In the genomic region with DNA sequence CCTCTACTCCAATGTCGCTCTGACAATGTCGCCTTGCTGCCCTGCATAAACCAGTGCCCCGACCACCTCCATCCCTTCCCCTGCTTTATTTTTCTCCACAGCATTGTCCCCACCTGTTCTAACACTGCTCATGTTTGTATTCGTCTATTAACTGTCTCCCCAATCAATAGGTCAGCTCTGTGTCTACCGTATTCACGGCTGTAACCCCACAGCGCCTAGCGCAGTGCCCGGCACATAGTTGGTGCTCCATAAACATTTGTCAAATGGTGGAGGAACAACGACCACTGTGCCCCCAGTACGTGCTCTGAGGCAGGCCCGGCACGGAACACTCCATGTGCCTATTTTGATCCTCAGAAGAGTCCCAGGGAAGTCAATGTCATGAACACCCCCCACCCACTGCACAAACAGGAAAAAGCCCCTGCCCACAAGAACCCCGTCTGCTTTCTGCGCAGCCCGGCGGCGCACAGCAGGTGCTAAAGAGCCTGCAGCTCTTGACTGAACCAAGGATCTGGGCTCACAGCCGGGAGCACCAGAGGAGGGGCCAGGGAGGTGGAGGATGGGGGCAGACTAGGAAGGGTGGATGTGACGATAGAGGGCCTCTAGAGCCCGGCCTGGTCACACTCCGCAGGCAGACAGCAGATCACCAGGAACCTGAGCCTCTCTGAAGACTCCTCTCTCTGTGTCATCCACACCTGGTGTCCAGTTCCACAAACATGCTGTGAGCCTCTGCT, we compare ENCODE assay signal across 13 cellular contexts. TPM values are rescaled to one million over a fixed set of nuclear protein-coding genes. Genes with fewer than 3 reads are reported as not detected.
DNase-seq lines count a peak whose midpoint lies in the region; ATAC-seq and TF ChIP-seq lines count a peak whose summit lies in the region.
"Had no signal": no experiment of that assay in that cellular context is flagged by ENCODE, and none has a peak within 500 bp of the region (broad histone marks: within the 10 kb centered on the region; RNA-seq: fewer than 3 reads in every experiment).

No MANE protein-coding gene starts in this region.

- no peaks in the 10 kb centered on the region for H3K36me3 ChIP-seq in BLaER1 treated with 17β-estradiol and CSF1 and Interleukin-3, amounts not matched to agents 10 nM and 100 nM
- H3K36me3 ChIP-seq in IMR-90 (ENCODE audit: control insufficient read depth, insufficient read depth, low read length) (no peaks in the 10 kb centered on the region), SK-N-MC (ENCODE audit: insufficient read depth, low read length) (no peaks in the 10 kb centered on the region), mesendoderm (ENCODE audit: control insufficient read depth, insufficient read depth, low read length) (no peaks in the 10 kb centered on the region), heart left ventricle (no peaks in the 10 kb centered on the region)
- H3K36me3 ChIP-seq: suprapubic skin had no signal

- no peak for DNase-seq in IMR-90
- no peak for DNase-seq in SK-N-MC (ENCODE audit: low read depth, low spot score)
- peak; percentile 28 for DNase-seq in mesendoderm
- no peak for DNase-seq in ecto neural progenitor cell (ENCODE audit: low spot score)
- no peak for DNase-seq in iPS-NIHi11 (ENCODE audit: low spot score)
- no peak for DNase-seq in heart left ventricle
- DNase-seq in stimulated activated CD4-positive, alpha-beta T cell treated with anti-CD3 and anti-CD28 coated beads, Interleukin-15, amount 100 ng/mL, for 24 hours = no peak
- DNase-seq: dorsolateral prefrontal cortex, NCI-H446 treated with DMSO at 0.1 percent for 48 hours had no signal

- H3K4ac ChIP-seq in IMR-90 (ENCODE audit: low read depth, low read length) = no peak overlapping the region
- H3K4ac ChIP-seq in mesendoderm (ENCODE audit: low read depth, low read length) = no peak overlapping the region

- intact Hi-C loops in IMR-90 (cut with micrococcal nuclease) (no loop called here), heart left ventricle (cut with DNase I) (no loop called here)

- H4K20me1 ChIP-seq in BLaER1 treated with 17β-estradiol and CSF1 and Interleukin-3, amounts not matched to agents 10 nM and 100 nM = no peaks in the 10 kb centered on the region
- H4K20me1 ChIP-seq in IMR-90 (ENCODE audit: insufficient read depth, low read length) = no peaks in the 10 kb centered on the region

- H4K91ac ChIP-seq in IMR-90 (ENCODE audit: insufficient read depth, low read depth, low read length) = no peak overlapping the region

- H3K56ac ChIP-seq in IMR-90 (ENCODE audit: extremely low read depth, insufficient read depth, low read length) = no peak overlapping the region
- no peak overlapping the region for H3K56ac ChIP-seq in mesendoderm (ENCODE audit: low read length)

- H3K9me1 ChIP-seq in IMR-90 (ENCODE audit: insufficient read depth, low read length) = no peaks in the 10 kb centered on the region

- H2AK5ac ChIP-seq in IMR-90 (ENCODE audit: low read depth, low read length) (no peak overlapping the region; the same call in 1 of the 2 replicates), mesendoderm (ENCODE audit: low read length) (no peak overlapping the region)

- TF ChIP-seq CTCF in IMR-90 (conservative IDR thresholded peaks at IDR 0.05; ENCODE audit: low read depth, low read length) = no peak
- TF ChIP-seq CTCF in heart left ventricle (IDR thresholded peaks at IDR 0.05) = no peak

- no peak overlapping the region for H2BK5ac ChIP-seq in IMR-90 (ENCODE audit: low read depth, low read length, poor library complexity, severe bottlenecking)
- H2BK5ac ChIP-seq in mesendoderm (ENCODE audit: low read length) = no peak overlapping the region

- peak overlapping the region; percentile 42 for H2AK9ac ChIP-seq in IMR-90 (replicated peaks; ENCODE audit: low read depth, low read length, poor library complexity)

- H3K79me1 ChIP-seq in IMR-90 (ENCODE audit: low read depth in 1 of 2, low read length in 2 of 2) (no peaks in the 10 kb centered on the region), mesendoderm (ENCODE audit: low read length) (no peaks in the 10 kb centered on the region)

- dilution Hi-C loops in IMR-90 (cut with HindIII; ENCODE audit: low sequenced_read_pairs, unreplicated experiment) = no loop called here

- H2BK120ac ChIP-seq in IMR-90 (ENCODE audit: low read depth, low read length) (no peak overlapping the region), mesendoderm (ENCODE audit: low read depth, low read length) (no peak overlapping the region)

- TF ChIP-seq POLR2A in IMR-90 (IDR thresholded peaks at IDR 0.05; ENCODE audit: low read depth, low read length) (no peak), heart left ventricle (IDR thresholded peaks at IDR 0.05) (no peak)

- in situ Hi-C loops in IMR-90 (cut with MboI; ENCODE audit: low sequenced_read_pairs) = no loop called here

- no peak for TF ChIP-seq RAD21 in IMR-90 (IDR thresholded peaks at IDR 0.05; ENCODE audit: low read length)

- H3K23ac ChIP-seq in IMR-90 (ENCODE audit: low read depth, low read length) (no peak overlapping the region), mesendoderm (ENCODE audit: low read length) (no peak overlapping the region)

- no peaks in the 10 kb centered on the region for H3K79me2 ChIP-seq in mesendoderm (ENCODE audit: control insufficient read depth, insufficient read depth, low read length)

- H3K14ac ChIP-seq in IMR-90 (replicated peaks; ENCODE audit: low read depth, low read length) = no peak overlapping the region

- H3K27ac ChIP-seq in BLaER1 treated with 17β-estradiol and CSF1 and Interleukin-3, amounts not matched to agents 10 nM and 100 nM = no peak overlapping the region; a peak in 1 of 22 replicates
- H3K27ac ChIP-seq in IMR-90 (ENCODE audit: insufficient read depth, low read length) (no peak overlapping the region), SK-N-MC (no peak overlapping the region), mesendoderm (ENCODE audit: low read depth, low read length) (no peak overlapping the region), heart left ventricle (no peak overlapping the region)
- H3K27ac ChIP-seq: dorsolateral prefrontal cortex, suprapubic skin had no signal

- no peak overlapping the region for H4K5ac ChIP-seq in IMR-90 (ENCODE audit: low read depth, low read length)
- no peak overlapping the region for H4K5ac ChIP-seq in mesendoderm (ENCODE audit: low read length)

- POLR2A ChIA-PET in IMR-90 (lab: Charles Lee; ENCODE audit: unreplicated experiment) = no interaction called here

- H2BK15ac ChIP-seq in IMR-90 (ENCODE audit: low read depth, low read length) (no peak overlapping the region), mesendoderm (replicated peaks; ENCODE audit: low read depth) (no peak overlapping the region)

- H3K4me1 ChIP-seq in BLaER1 treated with 17β-estradiol and CSF1 and Interleukin-3, amounts not matched to agents 10 nM and 100 nM = peaks cover 21 to 51% (median 31%) of the 10 kb centered on the region in 10 experiments
- H3K4me1 ChIP-seq in IMR-90 (ENCODE audit: control insufficient read depth, insufficient read depth, low read length) (peaks cover 2% of the 10 kb centered on the region), mesendoderm (ENCODE audit: control insufficient read depth, low read depth, low read length) (no peaks in the 10 kb centered on the region), heart left ventricle (peaks cover 0 to 18% (median 9%) of the 10 kb centered on the region in 12 donors)

- no peak overlapping the region for H4K8ac ChIP-seq in IMR-90 (ENCODE audit: low read depth in 2 of 2, low read length in 2 of 2)
- no peak overlapping the region for H4K8ac ChIP-seq in mesendoderm (ENCODE audit: low read depth, low read length)

- peak overlapping the region in 7 of 11 experiments; percentile 16 to 52 (median 33); a peak in 8 of 22 replicates for H3K9ac ChIP-seq in BLaER1 treated with 17β-estradiol and CSF1 and Interleukin-3, amounts not matched to agents 10 nM and 100 nM
- H3K9ac ChIP-seq in IMR-90 (ENCODE audit: low read depth, low read length) (no peak overlapping the region), SK-N-MC (ENCODE audit: insufficient read length) (peak overlapping the region; percentile 1), mesendoderm (ENCODE audit: low read length) (no peak overlapping the region)

- H2BK20ac ChIP-seq in IMR-90 (ENCODE audit: low read depth, low read length) = no peak overlapping the region

- 0 out of 22 replicates have a peak, but pooled peaks cover 0 to 4% (median 0%) of the 10 kb centered on the region in 11 experiments for H3K27me3 ChIP-seq in BLaER1 treated with 17β-estradiol and CSF1 and Interleukin-3, amounts not matched to agents 10 nM and 100 nM
- H3K27me3 ChIP-seq in IMR-90 (ENCODE audit: control insufficient read depth, insufficient read depth, low read length) = no peaks in the 10 kb centered on the region; the same call in 1 of the 2 replicates
- no peaks in the 10 kb centered on the region for H3K27me3 ChIP-seq in mesendoderm (ENCODE audit: insufficient read depth, low read length, poor library complexity)
- H3K27me3 ChIP-seq in heart left ventricle = no peaks in the 10 kb centered on the region

- WGBS in IMR-90 (ENCODE audit: extremely low coverage in 2 of 2, insufficient read length in 1 of 2), 2 experiments = 74% methylated on average over 13 of the region's 22 CpGs; no CpG with 5 or more reads in 1 of the 2 experiments
- WGBS in mesendoderm (ENCODE audit: extremely low coverage, insufficient coverage, low lambda C conversion rate) = no CpG with 5 or more reads among the region's 22 CpGs
- 64 to 72% (median 70%) methylated on average over 22 of the region's 22 CpGs for WGBS in heart left ventricle, 4 donors

- peak overlapping the region; percentile 31 to 88 (median 74); a peak in 21 of 22 replicates for H3K4me2 ChIP-seq in BLaER1 treated with 17β-estradiol and CSF1 and Interleukin-3, amounts not matched to agents 10 nM and 100 nM
- H3K4me2 ChIP-seq in IMR-90 (ENCODE audit: low read depth, low read length) (no peak overlapping the region), mesendoderm (ENCODE audit: low read length) (no peak overlapping the region)

- H2AFZ ChIP-seq in IMR-90 (replicated peaks; ENCODE audit: low read length, poor library complexity) = no peak overlapping the region

- H3K4me3 ChIP-seq in BLaER1 treated with 17β-estradiol and CSF1 and Interleukin-3, amounts not matched to agents 10 nM and 100 nM = no peak overlapping the region
- no peak overlapping the region for H3K4me3 ChIP-seq in IMR-90 (ENCODE audit: insufficient read depth, low read depth, low read length)
- H3K4me3 ChIP-seq in SK-N-MC = 0 out of 2 replicates have a peak overlapping the region, but pooled peaks have one; percentile 15
- no peak overlapping the region for H3K4me3 ChIP-seq in mesendoderm (ENCODE audit: low read length)
- H3K4me3 ChIP-seq in heart left ventricle = no peak overlapping the region
- H3K4me3 ChIP-seq: dorsolateral prefrontal cortex, GM12878, suprapubic skin had no signal

- ATAC-seq in IMR-90 (ENCODE audit: low read depth) = no peak
- ATAC-seq in heart left ventricle = no peak
- ATAC-seq: GM12878 had no signal

- BruUV-seq in IMR-90 (replicated peaks; lab: Mats Ljungman, UMichigan) = no TSS peak

- H3K9me3 ChIP-seq in BLaER1 treated with 17β-estradiol and CSF1 and Interleukin-3, amounts not matched to agents 10 nM and 100 nM (replicated peaks in 1 of 11) = no peaks in the 10 kb centered on the region
- no peaks in the 10 kb centered on the region for H3K9me3 ChIP-seq in IMR-90 (ENCODE audit: control insufficient read depth, insufficient read depth, low read length)
- no peaks in the 10 kb centered on the region for H3K9me3 ChIP-seq in SK-N-MC (ENCODE audit: low read depth, low read length)
- no peaks in the 10 kb centered on the region for H3K9me3 ChIP-seq in heart left ventricle
- H3K9me3 ChIP-seq: suprapubic skin had no signal

- H3K18ac ChIP-seq in IMR-90 (ENCODE audit: low read depth, low read length) = no peak overlapping the region
- no peak overlapping the region for H3K18ac ChIP-seq in mesendoderm (ENCODE audit: low read length)

- CTCF ChIA-PET in IMR-90 (lab: Yijun Ruan, JAX) = no interaction called here

RNA-seq across cellular contexts. Expression of a gene that starts 1.8 kb away (rescaled TPM):
- total RNA-seq in IMR-90 (2012; rRNA removed) = not detected in 2 replicates
- polyA plus RNA-seq in IMR-90 (2012; rRNA removed) = not detected in 2 replicates
- polyA plus RNA-seq in IMR-90 (2012; cell fraction: cytosol; rRNA removed) = not detected in 2 replicates
- not detected in 2 replicates for polyA plus RNA-seq in IMR-90 (2012; cell fraction: nucleus; rRNA removed; ENCODE audit: low replicate concordance)
- polyA plus RNA-seq in mesendoderm (2013, experiment 1 of 2) = not detected
- polyA plus RNA-seq in mesendoderm (2013, experiment 2 of 2) = not detected
- not detected for total RNA-seq in heart left ventricle
- not detected for polyA plus RNA-seq in heart left ventricle
- total RNA-seq: dorsolateral prefrontal cortex, GM12878, mesenteric fat pad, suprapubic skin had no signal
- polyA plus RNA-seq: GM12878 had no signal

RNA-seq across cellular contexts. Expression of a gene that starts 25.8 kb away (rescaled TPM):
- total RNA-seq in IMR-90 (2012; rRNA removed) (0.56 and 0.72 TPM in 2 replicates), heart left ventricle (1 to 10 TPM; 1.9 to 8.3 (median 5.1) TPM)
- polyA plus RNA-seq in IMR-90 (2012; rRNA removed) (9.3 and 10.3 TPM in 2 replicates), heart left ventricle (10 to 100 TPM in 1 of 2 donors, 1 to 10 TPM in 1; 5.1 to 12.8 TPM)
- polyA plus RNA-seq in IMR-90 (2012; cell fraction: cytosol; rRNA removed) = 2.6 and 5.9 TPM in 2 replicates
- 70.3 and 80.1 TPM in 2 replicates for polyA plus RNA-seq in IMR-90 (2012; cell fraction: nucleus; rRNA removed; ENCODE audit: low replicate concordance)
- 0.53 TPM for polyA plus RNA-seq in mesendoderm (2013, experiment 1 of 2)
- 0.60 TPM for polyA plus RNA-seq in mesendoderm (2013, experiment 2 of 2)

RNA-seq across cellular contexts. Expression of a gene that starts 51.4 kb away (rescaled TPM):
- total RNA-seq in IMR-90 (2012; rRNA removed) (1.6 and 1.9 TPM in 2 replicates), heart left ventricle (10 to 100 TPM; 11.7 to 90.5 (median 22.9) TPM)
- polyA plus RNA-seq in IMR-90 (2012; rRNA removed) (24.1 and 26.0 TPM in 2 replicates), heart left ventricle (10 to 100 TPM; 18.6 to 18.9 TPM)
- 26.7 and 52.5 TPM in 2 replicates for polyA plus RNA-seq in IMR-90 (2012; cell fraction: cytosol; rRNA removed)
- polyA plus RNA-seq in IMR-90 (2012; cell fraction: nucleus; rRNA removed; ENCODE audit: low replicate concordance) = 76.1 and 110 TPM in 2 replicates
- 1.8 TPM for polyA plus RNA-seq in mesendoderm (2013, experiment 1 of 2)
- 1.7 TPM for polyA plus RNA-seq in mesendoderm (2013, experiment 2 of 2)

RNA-seq across cellular contexts. Expression of a gene that starts 53.4 kb away (rescaled TPM):
- total RNA-seq in IMR-90 (2012; rRNA removed) (93.0 and 106 TPM in 2 replicates), heart left ventricle (100 to 1,000 TPM in 2 of 9 donors, 10 to 100 TPM in 7; 33.7 to 140 (median 49.1) TPM)
- polyA plus RNA-seq in IMR-90 (2012; rRNA removed) (117 and 122 TPM in 2 replicates), heart left ventricle (100 to 1,000 TPM in 1 of 2 donors, 10 to 100 TPM in 1; 34.1 to 143 TPM)
- 62.8 and 141 TPM in 2 replicates for polyA plus RNA-seq in IMR-90 (2012; cell fraction: cytosol; rRNA removed)
- polyA plus RNA-seq in IMR-90 (2012; cell fraction: nucleus; rRNA removed; ENCODE audit: low replicate concordance) = 130 and 154 TPM in 2 replicates
- 14.9 TPM for polyA plus RNA-seq in mesendoderm (2013, experiment 1 of 2)
- polyA plus RNA-seq in mesendoderm (2013, experiment 2 of 2) = 14.7 TPM

Comparison
In these comparisons a context has a peak if more than half of its experiments do, and no peak if none do; other contexts are left out.
1. H3K4me2 ChIP-seq: peak in BLaER1 treated with 17β-estradiol and CSF1 and Interleukin-3, amounts not matched to agents 10 nM and 100 nM (11 of 11); none in IMR-90 (single experiment) and mesendoderm (single experiment).
2. H3K9ac ChIP-seq: peak in BLaER1 treated with 17β-estradiol and CSF1 and Interleukin-3, amounts not matched to agents 10 nM and 100 nM (7 of 11) and SK-N-MC (single experiment); none in IMR-90 (single experiment) and mesendoderm (single experiment).